Comparison of ENCODE assay signal across 11 cellular contexts in the genomic region with DNA sequence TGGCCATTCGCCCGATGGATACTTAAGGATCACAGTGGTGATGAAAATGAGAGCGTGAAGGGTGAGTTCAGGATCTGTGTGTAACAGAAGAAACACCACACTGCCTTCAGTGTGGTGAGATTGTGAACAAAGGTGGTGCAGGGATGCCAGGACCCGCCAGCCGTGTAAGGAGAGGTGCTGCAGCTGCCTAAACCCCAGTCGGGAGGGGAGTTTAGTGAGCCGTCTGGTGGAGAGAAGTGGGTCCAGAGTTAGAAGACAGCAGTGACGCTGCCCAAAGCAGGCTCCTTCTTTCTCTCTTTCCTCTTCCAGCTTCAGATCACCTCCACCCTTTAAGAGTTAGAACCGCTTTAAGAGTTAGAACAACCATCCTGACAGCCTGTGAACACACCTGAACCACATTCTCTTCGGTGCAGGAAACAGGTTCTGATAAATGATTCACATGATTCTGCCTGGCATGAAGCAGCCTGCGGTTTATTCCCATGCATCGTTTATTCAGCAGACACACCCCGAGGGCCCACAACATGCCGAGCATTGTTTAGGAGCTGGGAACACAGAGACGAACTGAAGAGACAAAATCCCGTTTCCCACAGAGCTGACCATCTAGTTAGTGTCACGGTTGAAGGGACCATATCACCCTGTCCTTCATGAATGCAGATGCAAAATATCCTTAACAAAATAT.
DNase-seq lines count a peak whose midpoint lies in the region; ATAC-seq and TF ChIP-seq lines count a peak whose summit lies in the region.
"Had no signal": no experiment of that assay in that cellular context is flagged by ENCODE, and none has a peak within 500 bp of the region (broad histone marks: within the 10 kb centered on the region; RNA-seq: fewer than 3 reads in every experiment).

No MANE protein-coding gene starts in this region.

- TF ChIP-seq EP300 in sigmoid colon (IDR thresholded peaks at IDR 0.05), result no peak

- intact Hi-C loops in sigmoid colon (cut with DNase I), result no loop called here

- H3K4me3 ChIP-seq in SJCRH30 (peak overlapping the region; percentile 12), sigmoid colon (no peak overlapping the region)
- H3K4me3 ChIP-seq: MG63 had no signal

- DNase-seq in ELR (ENCODE audit: low read depth) (peak; percentile 66), SJCRH30 (peak; percentile 84 to 85), fibroblast of peridontal ligament (ENCODE audit: extremely low read depth) (peak; percentile 17), sigmoid colon (peak; percentile 9), NCI-H1092 treated with DMSO at 0.1 percent for 48 hours (lab: John Stamatoyannopoulos, UW) (no peak), SHP77 (lab: John Stamatoyannopoulos, UW) (no peak)
- no peak for DNase-seq in stimulated activated naive CD8-positive, alpha-beta T cell treated with anti-CD3 and anti-CD28 coated beads, Interleukin-15, Interleukin-2, amounts not matched to agents 100 U/mL and 50 U/mL, for 24 hours
- DNase-seq: activated T-cell treated with anti-CD3 and anti-CD28 coated beads, Interleukin-2, amount 50 U/mL, for 4 hours; MG63 had no signal

- H3K27me3 ChIP-seq in SJCRH30, result no peaks in the 10 kb centered on the region
- H3K27me3 ChIP-seq in sigmoid colon, result no peaks in the 10 kb centered on the region

- TF ChIP-seq CTCF in sigmoid colon (IDR thresholded peaks at IDR 0.05), result no peak

- no peak for TF ChIP-seq POLR2A in sigmoid colon (IDR thresholded peaks at IDR 0.05)

- no peak for ATAC-seq in stimulated activated naive CD8-positive, alpha-beta T cell treated with anti-CD3 and anti-CD28 coated beads, Interleukin-15, Interleukin-2, amounts not matched to agents 100 U/mL and 50 U/mL, for 24 hours
- ATAC-seq in HG02678 (IDR thresholded peaks at IDR 0.05; ENCODE audit: unreplicated experiment), result no peak
- ATAC-seq: activated CD4-positive, CD25-positive, alpha-beta regulatory T cell treated with anti-CD3 and anti-CD28 coated beads, Interleukin-2, amount 50 U/mL, for 24 hours; activated T-cell treated with anti-CD3 and anti-CD28 coated beads, Interleukin-2, amount 50 U/mL, for 4 hours had no signal

- H3K36me3 ChIP-seq in SJCRH30 (no peaks in the 10 kb centered on the region), sigmoid colon (no peaks in the 10 kb centered on the region)
- H3K36me3 ChIP-seq: MG63 had no signal

- WGBS in sigmoid colon, 2 donors, result 31 to 73% methylated on average over 17 of the region's 17 CpGs

- peaks cover 48% of the 10 kb centered on the region for H3K4me1 ChIP-seq in SJCRH30
- peaks cover 0 to 4% (median 0%) of the 10 kb centered on the region in 4 donors for H3K4me1 ChIP-seq in sigmoid colon

- H3K9me3 ChIP-seq in SJCRH30 (replicated peaks), result no peaks in the 10 kb centered on the region
- H3K9me3 ChIP-seq in sigmoid colon, result no peaks in the 10 kb centered on the region
- H3K9me3 ChIP-seq: MG63 had no signal

- H3K27ac ChIP-seq in SJCRH30 (peak overlapping the region; percentile 70), sigmoid colon (no peak overlapping the region)

Comparison
In these comparisons a context has a peak if more than half of its experiments do, and no peak if none do; other contexts are left out.
1. DNase-seq: peak in ELR (single experiment), SJCRH30 (2 of 2), fibroblast of peridontal ligament (single experiment) and sigmoid colon (single experiment); none in stimulated activated naive CD8-positive, alpha-beta T cell treated with anti-CD3 and anti-CD28 coated beads, Interleukin-15, Interleukin-2, amounts not matched to agents 100 U/mL and 50 U/mL, for 24 hours (single experiment), NCI-H1092 treated with DMSO at 0.1 percent for 48 hours (single experiment) and SHP77 (0 of 2).